Comparison of ENCODE assay signal across 8 cellular contexts in the genomic region with DNA sequence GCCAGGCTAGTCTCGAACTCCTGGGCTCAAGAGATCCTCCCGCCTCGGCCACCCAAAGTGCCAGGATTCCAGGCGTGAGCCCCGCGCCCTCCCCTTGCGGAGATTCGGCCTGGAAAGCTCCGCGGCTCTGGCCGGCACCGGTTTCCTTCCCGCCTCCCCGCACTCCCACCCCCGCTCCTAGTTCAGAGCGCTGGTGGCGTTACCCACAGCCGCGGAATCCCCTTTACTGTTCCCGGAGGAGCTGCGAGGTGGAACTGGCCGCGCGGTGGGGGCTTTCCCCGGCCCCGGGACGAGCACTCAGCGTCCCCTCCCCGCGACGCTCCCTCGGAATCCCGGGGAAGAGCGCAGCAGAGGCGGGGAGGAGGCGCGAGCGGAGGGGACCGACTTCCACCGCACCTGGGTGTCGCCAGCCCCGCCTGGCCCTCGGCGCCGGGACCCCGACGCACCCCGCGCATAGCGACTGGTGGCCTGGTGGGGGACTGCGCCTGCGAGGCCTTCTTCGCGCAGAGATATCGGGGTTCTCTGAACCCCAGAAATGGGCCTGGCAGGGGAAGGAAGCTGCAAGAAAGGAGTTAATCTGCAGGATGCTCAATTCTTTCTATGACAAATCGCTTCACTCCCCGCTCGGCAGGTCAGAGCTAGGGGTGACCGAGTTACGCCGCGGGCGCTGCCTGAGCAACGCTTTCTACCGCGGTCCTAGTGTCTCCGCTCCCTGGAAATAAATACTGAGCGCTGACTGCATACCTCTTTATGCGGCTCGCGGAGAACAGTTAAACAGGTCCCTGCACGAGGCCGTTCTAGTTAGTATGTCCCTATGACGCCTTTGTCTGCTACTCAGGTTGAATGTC. TPM values are rescaled to one million over a fixed set of nuclear protein-coding genes. Genes with fewer than 3 reads are reported as not detected.
DNase-seq lines count a peak whose midpoint lies in the region; ATAC-seq and TF ChIP-seq lines count a peak whose summit lies in the region.

No MANE protein-coding gene starts in this region.

- POLR2A ChIA-PET in activated naive CD8-positive, alpha-beta T cell treated with anti-CD3 and anti-CD28 coated beads, Interleukin-2, amount 10 ng/mL, durations not matched to agents 7 days and 5 days (lab: Charles Lee), result interaction anchor here (0.6 kb wide), 1 partner anchor 266 kb away, joined by 3 read pairs; no protein-coding TSS in a partner anchor

- H3K9me3 ChIP-seq in right atrium auricular region, result no peaks in the 10 kb centered on the region

- peak overlapping the region; percentile 89 to 97 for H3K27ac ChIP-seq in right atrium auricular region

- peak in 1 of 2 donors; percentile 45 for TF ChIP-seq CTCF in right atrium auricular region (IDR thresholded peaks at IDR 0.05)

- H3K27me3 ChIP-seq in right atrium auricular region, result no peaks in the 10 kb centered on the region

- peaks cover 7 to 8% (median 7%) of the 10 kb centered on the region in 3 donors for H3K4me1 Mint-ChIP-seq in IgD-negative memory B cell
- peaks cover 4% of the 10 kb centered on the region for H3K4me1 Mint-ChIP-seq in activated naive CD8-positive, alpha-beta T cell treated with anti-CD3 and anti-CD28 coated beads, Interleukin-2, amount 10 ng/mL, durations not matched to agents 7 days and 5 days

- H3K36me3 Mint-ChIP-seq in IgD-negative memory B cell, result peaks cover 2% of the 10 kb centered on the region
- no peaks in the 10 kb centered on the region for H3K36me3 Mint-ChIP-seq in activated naive CD8-positive, alpha-beta T cell treated with anti-CD3 and anti-CD28 coated beads, Interleukin-2, amount 10 ng/mL, durations not matched to agents 7 days and 5 days

- peak; percentile 24 to 40 for DNase-seq in stimulated activated CD4-positive, alpha-beta T cell treated with anti-CD3 and anti-CD28 coated beads, Interleukin-2, amount 100 ng/mL, for 24 hours
- no peak for DNase-seq in stimulated activated CD4-positive, alpha-beta T cell treated with anti-CD3 and anti-CD28 coated beads, Interleukin-2, amount 100 ng/mL, for 48 hours
- peak; percentile 50 for DNase-seq in activated naive CD8-positive, alpha-beta T cell treated with anti-CD3 and anti-CD28 coated beads, Interleukin-2, amount 10 ng/mL, durations not matched to agents 7 days and 5 days
- no peak for DNase-seq in right atrium auricular region (ENCODE audit: low spot score)
- DNase-seq in renal cortical epithelial cell (ENCODE audit: low read depth), result peak; percentile 16
- DNase-seq in SKM-1 (lab: John Stamatoyannopoulos, UW; ENCODE audit: unreplicated experiment), result no peak
- DNase-seq in NOMO-1 treated with DMSO at 0.1 percent for 48 hours (lab: John Stamatoyannopoulos, UW; ENCODE audit: unreplicated experiment), result no peak

- peaks cover 23% of the 10 kb centered on the region for H3K27me3 Mint-ChIP-seq in IgD-negative memory B cell
- peaks cover 65% of the 10 kb centered on the region for H3K27me3 Mint-ChIP-seq in activated naive CD8-positive, alpha-beta T cell treated with anti-CD3 and anti-CD28 coated beads, Interleukin-2, amount 10 ng/mL, durations not matched to agents 7 days and 5 days

- peak overlapping the region; percentile 79 to 91 (median 90) for H3K4me3 Mint-ChIP-seq in IgD-negative memory B cell
- H3K4me3 Mint-ChIP-seq in activated naive CD8-positive, alpha-beta T cell treated with anti-CD3 and anti-CD28 coated beads, Interleukin-2, amount 10 ng/mL, durations not matched to agents 7 days and 5 days, result peak overlapping the region; percentile 62

- peaks cover 0 to 10% of the 10 kb centered on the region in 2 donors for H3K4me1 ChIP-seq in right atrium auricular region

- no peaks in the 10 kb centered on the region for H3K36me3 ChIP-seq in right atrium auricular region

- H3K4me3 ChIP-seq in right atrium auricular region, result peak overlapping the region; percentile 49 to 62

- ATAC-seq in activated naive CD8-positive, alpha-beta T cell treated with anti-CD3 and anti-CD28 coated beads, Interleukin-2, amount 10 ng/mL, durations not matched to agents 7 days and 5 days (ENCODE audit: low read depth), result peak; percentile 55

- H3K27ac Mint-ChIP-seq in IgD-negative memory B cell, result no peak overlapping the region
- no peak overlapping the region for H3K27ac Mint-ChIP-seq in activated naive CD8-positive, alpha-beta T cell treated with anti-CD3 and anti-CD28 coated beads, Interleukin-2, amount 10 ng/mL, durations not matched to agents 7 days and 5 days

- H3K9me3 Mint-ChIP-seq in IgD-negative memory B cell, result no peaks in the 10 kb centered on the region
- H3K9me3 Mint-ChIP-seq in activated naive CD8-positive, alpha-beta T cell treated with anti-CD3 and anti-CD28 coated beads, Interleukin-2, amount 10 ng/mL, durations not matched to agents 7 days and 5 days, result no peaks in the 10 kb centered on the region

RNA-seq across cellular contexts. Expression of a gene that starts 14.6 kb away (rescaled TPM):
- polyA plus RNA-seq in IgD-negative memory B cell, result 16.6 TPM
- total RNA-seq in activated naive CD8-positive, alpha-beta T cell treated with anti-CD3 and anti-CD28 coated beads, Interleukin-2, amount 10 ng/mL, durations not matched to agents 7 days and 5 days, result 1 to 10 TPM; 5.3 to 6.1 TPM
- total RNA-seq in right atrium auricular region (1,000 to 10,000 TPM in 1 of 2 donors, 100 to 1,000 TPM in 1; 918 to 1,103 TPM), renal cortical epithelial cell (25.7 and 30.9 TPM in 2 replicates)

Comparison
In these comparisons a context has a peak if more than half of its experiments do, and no peak if none do; other contexts are left out.
1. DNase-seq: peak in stimulated activated CD4-positive, alpha-beta T cell treated with anti-CD3 and anti-CD28 coated beads, Interleukin-2, amount 100 ng/mL, for 24 hours (2 of 2), activated naive CD8-positive, alpha-beta T cell treated with anti-CD3 and anti-CD28 coated beads, Interleukin-2, amount 10 ng/mL, durations not matched to agents 7 days and 5 days (single experiment) and renal cortical epithelial cell (single experiment); none in stimulated activated CD4-positive, alpha-beta T cell treated with anti-CD3 and anti-CD28 coated beads, Interleukin-2, amount 100 ng/mL, for 48 hours (0 of 2), right atrium auricular region (single experiment), SKM-1 (single experiment) and NOMO-1 treated with DMSO at 0.1 percent for 48 hours (single experiment).
2. RNA of a gene that starts 14.6 kb away (total RNA-seq): 918 to 1,103 TPM in right atrium auricular region; 25.7 to 30.9 TPM in renal cortical epithelial cell and 5.3 to 6.1 TPM in activated naive CD8-positive, alpha-beta T cell treated with anti-CD3 and anti-CD28 coated beads, Interleukin-2, amount 10 ng/mL, durations not matched to agents 7 days and 5 days; every median in the first group is over 10 times any median in the second.